In the genomic region with DNA sequence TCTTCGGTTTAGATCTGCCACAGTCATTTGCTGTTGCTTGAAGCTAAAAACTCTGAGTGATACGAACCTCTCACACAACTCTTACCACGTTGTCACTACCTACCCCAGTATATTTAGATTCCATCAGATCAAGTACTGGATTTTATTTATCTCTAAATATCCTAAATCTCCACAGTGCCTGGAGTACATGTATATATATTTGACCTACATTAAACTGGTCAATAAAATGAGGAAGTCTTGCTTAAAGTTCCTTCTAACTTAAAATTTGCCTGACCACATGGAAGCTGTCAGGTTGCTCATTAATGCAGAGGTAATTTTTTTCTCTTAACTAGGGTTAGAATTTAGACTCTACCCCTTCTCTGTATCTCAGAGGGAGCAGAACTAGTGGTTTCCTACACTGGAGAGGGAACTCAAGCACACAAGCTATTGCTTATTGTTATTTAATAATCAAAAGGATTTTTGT, we compare ENCODE assay signal across 8 cellular contexts. TPM values are rescaled to one million over a fixed set of nuclear protein-coding genes. Genes with fewer than 3 reads are reported as not detected.
DNase-seq lines count a peak whose midpoint lies in the region; ATAC-seq and TF ChIP-seq lines count a peak whose summit lies in the region.
"Had no signal": no experiment of that assay in that cellular context is flagged by ENCODE, and none has a peak within 500 bp of the region (broad histone marks: within the 10 kb centered on the region; RNA-seq: fewer than 3 reads in every experiment).

No MANE protein-coding gene starts in this region.

- TF ChIP-seq POLR2A in body of pancreas (IDR thresholded peaks at IDR 0.05): no peak

- peaks cover 4% of the 10 kb centered on the region for H3K36me3 Mint-ChIP-seq in stimulated activated memory B cell treated with anti-CD40 and anti-IgM and Interleukin-4, amounts not matched to agents 10 μg/mL and 1 μg/mL and 100 μg/mL, for 72 hours

- H3K9me3 ChIP-seq in body of pancreas: no peaks in the 10 kb centered on the region

- H3K9me3 Mint-ChIP-seq in stimulated activated memory B cell treated with anti-CD40 and anti-IgM and Interleukin-4, amounts not matched to agents 10 μg/mL and 1 μg/mL and 100 μg/mL, for 72 hours: no peaks in the 10 kb centered on the region

- no peak for TF ChIP-seq CTCF in body of pancreas (IDR thresholded peaks at IDR 0.05)

- peak overlapping the region; percentile 90 to 91 (median 90) for H3K27ac ChIP-seq in body of pancreas

- peaks cover 40% of the 10 kb centered on the region for H3K4me1 ChIP-seq in body of pancreas

- H3K36me3 ChIP-seq in body of pancreas (replicated peaks in 1 of 2; ENCODE audit: insufficient read depth in 1 of 2, low read depth in 2 of 2): no peaks in the 10 kb centered on the region

- H3K4me3 ChIP-seq in body of pancreas: no peak overlapping the region

- 59 to 75% methylated on average over 3 of the region's 3 CpGs for WGBS in body of pancreas, 2 donors

- ATAC-seq in GM19372 (IDR thresholded peaks at IDR 0.05; ENCODE audit: low read depth, unreplicated experiment) (peak; percentile 11), HG03175 (IDR thresholded peaks at IDR 0.05; ENCODE audit: unreplicated experiment) (peak; percentile 28), body of pancreas (no peak), HG02885 (IDR thresholded peaks at IDR 0.05; ENCODE audit: poor library complexity, unreplicated experiment) (no peak)
- peak; percentile 25 for ATAC-seq in stimulated activated memory B cell treated with anti-CD40 and anti-IgM and Interleukin-4, amounts not matched to agents 10 μg/mL and 1 μg/mL and 100 μg/mL, for 72 hours

- intact Hi-C loops in body of pancreas (cut with DNase I): no loop called here

- no peak for DNase-seq in body of pancreas
- no peak for DNase-seq in NCI-H2196 treated with DMSO at 0.1 percent for 48 hours (lab: John Stamatoyannopoulos, UW; ENCODE audit: unreplicated experiment)
- no peak for DNase-seq in GM19240 (ENCODE audit: insufficient read length, low spot score)
- DNase-seq: NCI-H524 treated with DMSO at 0.1 percent for 48 hours had no signal

- peak overlapping the region; percentile 64 for H3K4me3 Mint-ChIP-seq in stimulated activated memory B cell treated with anti-CD40 and anti-IgM and Interleukin-4, amounts not matched to agents 10 μg/mL and 1 μg/mL and 100 μg/mL, for 72 hours

- H3K27ac Mint-ChIP-seq in stimulated activated memory B cell treated with anti-CD40 and anti-IgM and Interleukin-4, amounts not matched to agents 10 μg/mL and 1 μg/mL and 100 μg/mL, for 72 hours: peak overlapping the region; percentile 89

- H3K27me3 Mint-ChIP-seq in stimulated activated memory B cell treated with anti-CD40 and anti-IgM and Interleukin-4, amounts not matched to agents 10 μg/mL and 1 μg/mL and 100 μg/mL, for 72 hours: no peaks in the 10 kb centered on the region

- no peaks in the 10 kb centered on the region for H3K27me3 ChIP-seq in body of pancreas

- peaks cover 52% of the 10 kb centered on the region for H3K4me1 Mint-ChIP-seq in stimulated activated memory B cell treated with anti-CD40 and anti-IgM and Interleukin-4, amounts not matched to agents 10 μg/mL and 1 μg/mL and 100 μg/mL, for 72 hours

RNA-seq across cellular contexts. Expression of gene MACC1, which starts 3.1 kb away (rescaled TPM):
- total RNA-seq in body of pancreas: 10 to 100 TPM; 15.2 to 16.6 TPM

Comparison
In these comparisons a context has a peak if more than half of its experiments do, and no peak if none do; other contexts are left out.
1. ATAC-seq: peak in GM19372 (single experiment), HG03175 (single experiment) and stimulated activated memory B cell treated with anti-CD40 and anti-IgM and Interleukin-4, amounts not matched to agents 10 μg/mL and 1 μg/mL and 100 μg/mL, for 72 hours (single experiment); none in body of pancreas (single experiment) and HG02885 (single experiment).